14 cellular contexts compared by ENCODE assay signal in genomic region chr17:39139561-39139960, GRCh38. TPM values are rescaled to one million over a fixed set of nuclear protein-coding genes. Genes with fewer than 3 reads are reported as not detected.
DNase-seq lines count a peak whose midpoint lies in the region; ATAC-seq and TF ChIP-seq lines count a peak whose summit lies in the region.
"Had no signal": no experiment of that assay in that cellular context is flagged by ENCODE, and none has a peak within 500 bp of the region (broad histone marks: within the 10 kb centered on the region; RNA-seq: fewer than 3 reads in every experiment).

No MANE protein-coding gene starts in this region.

- peaks cover 2 to 12% (median 10%) of the 10 kb centered on the region in 3 donors for H3K27me3 Mint-ChIP-seq in CD14-positive monocyte (ENCODE audit: low read depth in 3 of 3)

- CTCF ChIA-PET in HCT116 (lab: Charles Lee) = interaction anchor here (1.1 kb wide), 1 partner anchor 157 kb away, joined by 3 read pairs; no protein-coding TSS in a partner anchor
- CTCF ChIA-PET in PC-9 (lab: Charles Lee) = no interaction called here

- no peaks in the 10 kb centered on the region for H3K36me3 Mint-ChIP-seq in CD14-positive monocyte

- DNase-seq in HCT116 (ENCODE audit: low read depth, low spot score) = no peak
- DNase-seq in PC-9 = no peak
- DNase-seq in fibroblast of lung (ENCODE audit: low read depth in 2 of 2) = no peak
- DNase-seq in smooth muscle cell (lab: John Stamatoyannopoulos, UW; ENCODE audit: unreplicated experiment) = no peak
- DNase-seq in Kasumi-1 (lab: John Stamatoyannopoulos, UW) = no peak
- DNase-seq in CD14-positive monocyte (ENCODE audit: low spot score) = no peak
- DNase-seq: NCI-H1092 treated with DMSO at 0.1 percent for 48 hours; NCI-H1694; NK-92 treated with Interleukin-12 subunit alpha and Interleukin-12 subunit beta, amount 100 ng/mL, for 24 hours; Right ventricle myocardium superior had no signal

- H3K27ac Mint-ChIP-seq in CD14-positive monocyte = no peak overlapping the region

- no peaks in the 10 kb centered on the region for H3K9me2 ChIP-seq in HCT116 (ENCODE audit: insufficient read depth)
- no peaks in the 10 kb centered on the region for H3K9me2 ChIP-seq in PC-9 (ENCODE audit: insufficient read depth)

- POLR2A ChIA-PET in HCT116 (lab: Charles Lee) (no interaction called here), PC-9 (lab: Charles Lee; ENCODE audit: unreplicated experiment) (no interaction called here)

- H3K4me3 Mint-ChIP-seq in CD14-positive monocyte = no peak overlapping the region

- RAD21 ChIA-PET in HCT116 (lab: Charles Lee; ENCODE audit: low non-redundant PET in 1 of 2, low total read pairs in 2 of 2, uncharacterized antibody in 2 of 2, unreplicated experiment in 2 of 2) = no interaction called here

- no peak for TF ChIP-seq POLR2A in HCT116 (IDR thresholded peaks at IDR 0.05; ENCODE audit: borderline replicate concordance, extremely low read depth, insufficient read depth, insufficient read length)

- H3K4me3 ChIP-seq in HCT116 (replicated peaks in 1 of 2; ENCODE audit: low read depth in 1 of 2, low read length in 2 of 2) (no peak overlapping the region), PC-9 (no peak overlapping the region), fibroblast of lung (replicated peaks in 1 of 4; ENCODE audit: control extremely low read depth in 1 of 4, insufficient read depth in 1 of 4, low read depth in 3 of 4, low read length in 4 of 4) (no peak overlapping the region), smooth muscle cell (no peak overlapping the region)
- H3K4me3 ChIP-seq: BLaER1, K562, MG63 had no signal

- H3K27me3 ChIP-seq in HCT116 (ENCODE audit: insufficient read depth, low read length) (no peaks in the 10 kb centered on the region), PC-9 (ENCODE audit: insufficient read depth, low read depth) (no peaks in the 10 kb centered on the region), fibroblast of lung (ENCODE audit: control insufficient read depth, insufficient read depth, low read length) (no peaks in the 10 kb centered on the region), smooth muscle cell (ENCODE audit: low read depth) (no peaks in the 10 kb centered on the region)
- H3K27me3 ChIP-seq: BLaER1, MG63 had no signal

- no TSS peak for BruUV-seq in HCT116 (replicated peaks; lab: Mats Ljungman, UMichigan)
- BruUV-seq in PC-9 (replicated peaks; lab: Mats Ljungman, UMichigan) = no TSS peak

- peaks cover 5 to 12% of the 10 kb centered on the region in 2 experiments; a peak in 3 of 4 replicates for H3K4me1 ChIP-seq in HCT116 (ENCODE audit: control insufficient read depth in 1 of 2, insufficient read depth in 2 of 2, low read length in 2 of 2)
- peaks cover 19% of the 10 kb centered on the region for H3K4me1 ChIP-seq in PC-9 (replicated peaks; ENCODE audit: insufficient read depth)
- H3K4me1 ChIP-seq in fibroblast of lung (ENCODE audit: control insufficient read depth, extremely low read depth, insufficient read depth, low read length) = peaks cover 20% of the 10 kb centered on the region
- peaks cover 4% of the 10 kb centered on the region for H3K4me1 ChIP-seq in smooth muscle cell (ENCODE audit: low read depth)

- peaks cover 27% of the 10 kb centered on the region; the same call in 1 of the 2 replicates for H3F3A ChIP-seq in PC-9 (ENCODE audit: insufficient read depth, low read depth)
- H3F3A ChIP-seq in smooth muscle cell (ENCODE audit: low read depth) = peaks cover 4% of the 10 kb centered on the region

- no peak for TF ChIP-seq RAD21 in HCT116 (IDR thresholded peaks at IDR 0.05; ENCODE audit: low read depth)

- H3K9me3 ChIP-seq in HCT116 (ENCODE audit: control insufficient read depth in 1 of 2, insufficient read depth in 1 of 2, low read depth in 1 of 2, low read length in 2 of 2) (no peaks in the 10 kb centered on the region), PC-9 (ENCODE audit: insufficient read depth, low read depth) (no peaks in the 10 kb centered on the region), fibroblast of lung (ENCODE audit: control insufficient read depth, insufficient read depth, low read depth, low read length) (no peaks in the 10 kb centered on the region), smooth muscle cell (replicated peaks; ENCODE audit: low read depth) (no peaks in the 10 kb centered on the region)
- H3K9me3 ChIP-seq: MG63 had no signal

- no peak overlapping the region for H3K27ac ChIP-seq in HCT116 (ENCODE audit: low read depth, low read length)
- no peak overlapping the region for H3K27ac ChIP-seq in PC-9
- peak overlapping the region; percentile 67 for H3K27ac ChIP-seq in fibroblast of lung (ENCODE audit: insufficient read depth, low read length)
- no peak overlapping the region for H3K27ac ChIP-seq in smooth muscle cell (ENCODE audit: low read depth)
- H3K27ac ChIP-seq: BLaER1 had no signal

- no peak; the same call in 1 of the 2 replicates for ATAC-seq in HCT116
- ATAC-seq in HG03354 (IDR thresholded peaks at IDR 0.05; ENCODE audit: poor library complexity, severe bottlenecking, unreplicated experiment) = no peak
- ATAC-seq: K562 had no signal

- 98% methylated on average over 9 of the region's 9 CpGs for WGBS in smooth muscle cell (ENCODE audit: low lambda C conversion rate)

- no peaks in the 10 kb centered on the region for H3K9me3 Mint-ChIP-seq in CD14-positive monocyte

- H4K20me1 ChIP-seq in HCT116 (ENCODE audit: insufficient read depth) (no peaks in the 10 kb centered on the region), PC-9 (ENCODE audit: insufficient read depth) (no peaks in the 10 kb centered on the region), fibroblast of lung (ENCODE audit: control insufficient read depth, extremely low read depth, insufficient read depth, low read length) (no peaks in the 10 kb centered on the region), smooth muscle cell (ENCODE audit: low read depth) (no peaks in the 10 kb centered on the region)
- H4K20me1 ChIP-seq: BLaER1 had no signal

- H2AFZ ChIP-seq in HCT116 (ENCODE audit: low read depth, low read length, poor library complexity, severe bottlenecking) = no peak overlapping the region
- no peak overlapping the region for H2AFZ ChIP-seq in PC-9
- no peak overlapping the region for H2AFZ ChIP-seq in fibroblast of lung (ENCODE audit: low read length)
- no peak overlapping the region for H2AFZ ChIP-seq in smooth muscle cell (ENCODE audit: low read depth)

- H3K4me1 Mint-ChIP-seq in CD14-positive monocyte = no peaks in the 10 kb centered on the region

- H3K4me2 ChIP-seq in HCT116 (ENCODE audit: low read length) = peak overlapping the region; percentile 37; the same call in 1 of the 2 replicates
- peak overlapping the region; percentile 59 for H3K4me2 ChIP-seq in PC-9
- peak overlapping the region; percentile 6 for H3K4me2 ChIP-seq in fibroblast of lung (ENCODE audit: extremely low read depth, insufficient read depth, low read length)
- H3K4me2 ChIP-seq in smooth muscle cell = peak overlapping the region; percentile 75
- H3K4me2 ChIP-seq: BLaER1 had no signal

- no peaks in the 10 kb centered on the region for H3K36me3 ChIP-seq in HCT116 (ENCODE audit: control insufficient read depth in 1 of 2, insufficient read depth in 2 of 2, low read length in 2 of 2)
- H3K36me3 ChIP-seq in PC-9 (ENCODE audit: low read depth) = no peaks in the 10 kb centered on the region
- no peaks in the 10 kb centered on the region for H3K36me3 ChIP-seq in fibroblast of lung (ENCODE audit: control insufficient read depth, insufficient read depth, low read length)
- H3K36me3 ChIP-seq in smooth muscle cell (ENCODE audit: low read depth) = no peaks in the 10 kb centered on the region
- H3K36me3 ChIP-seq: BLaER1, MG63 had no signal

- no peaks in the 10 kb centered on the region for H3K79me2 ChIP-seq in HCT116 (ENCODE audit: insufficient read depth, low read length)
- H3K79me2 ChIP-seq in PC-9 (ENCODE audit: low read depth) = no peaks in the 10 kb centered on the region
- H3K79me2 ChIP-seq in fibroblast of lung (ENCODE audit: control insufficient read depth, insufficient read depth, low read length) = no peaks in the 10 kb centered on the region
- no peaks in the 10 kb centered on the region for H3K79me2 ChIP-seq in smooth muscle cell (ENCODE audit: low read depth)

- intact Hi-C loops in HCT116 (cut with micrococcal nuclease) = no loop called here
- intact Hi-C loops in PC-9 (cut with micrococcal nuclease; ENCODE audit: unreplicated experiment) = no loop called here
- intact Hi-C loops in CD14-positive monocyte (cut with micrococcal nuclease) = no loop called here

- H3K9ac ChIP-seq in HCT116 (ENCODE audit: low read length) (no peak overlapping the region), fibroblast of lung (ENCODE audit: insufficient read depth, low read length) (no peak overlapping the region), smooth muscle cell (ENCODE audit: low read depth) (no peak overlapping the region)
- H3K9ac ChIP-seq: BLaER1 had no signal

- TF ChIP-seq CTCF in HCT116 (IDR thresholded peaks at IDR 0.05 in 2 of 3, conservative IDR thresholded peaks at IDR 0.05 in 1 of 3; ENCODE audit: borderline replicate concordance in 1 of 3, insufficient read depth in 1 of 3, low read depth in 2 of 3, low read length in 2 of 3) = no peak
- TF ChIP-seq CTCF in PC-9 (conservative IDR thresholded peaks at IDR 0.05) = no peak
- no peak for TF ChIP-seq CTCF in fibroblast of lung (conservative IDR thresholded peaks at IDR 0.05 in 1 of 2, IDR thresholded peaks at IDR 0.05 in 1 of 2; ENCODE audit: low read depth in 1 of 2, low read length in 2 of 2)
- no peak for TF ChIP-seq CTCF in smooth muscle cell (IDR thresholded peaks at IDR 0.05; ENCODE audit: borderline replicate concordance, insufficient read depth, poor library complexity, severe bottlenecking)
- no peak for TF ChIP-seq CTCF in CD14-positive monocyte (IDR thresholded peaks at IDR 0.05)

RNA-seq across cellular contexts. Expression of gene PLXDC1, which starts 11.9 kb away (rescaled TPM):
- 1.8 TPM for total RNA-seq in HCT116 (2021; ENCODE audit: unreplicated experiment)
- 2.7 TPM in 2 replicates for polyA plus RNA-seq in HCT116 (2012)
- total RNA-seq in PC-9 (2021) = 2.5 and 2.9 TPM in 2 replicates
- 4.1 and 6.3 TPM in 2 replicates for total RNA-seq in fibroblast of lung
- polyA plus RNA-seq in fibroblast of lung = 4.7 and 5.8 TPM in 2 replicates
- polyA plus RNA-seq in fibroblast of lung (2012) = 2.8 and 4.2 TPM in 2 replicates
- polyA minus RNA-seq in fibroblast of lung (ENCODE audit: low replicate concordance) = 9.7 and 17.0 TPM in 2 replicates
- 11.3 and 17.4 TPM in 2 replicates for total RNA-seq in smooth muscle cell
- polyA plus RNA-seq in smooth muscle cell = 16.0 and 18.5 TPM in 2 replicates
- polyA plus RNA-seq in CD14-positive monocyte = not detected
- total RNA-seq: K562 had no signal
- polyA plus RNA-seq: K562 had no signal

RNA-seq across cellular contexts. Expression of gene ARL5C, which starts 26.4 kb away (rescaled TPM):
- total RNA-seq in HCT116 (2021; ENCODE audit: unreplicated experiment) = not detected
- not detected in 2 replicates for polyA plus RNA-seq in HCT116 (2012)
- total RNA-seq in PC-9 (2021) = not detected in 2 replicates
- total RNA-seq in fibroblast of lung = not detected in 2 replicates
- not detected in 2 replicates for polyA plus RNA-seq in fibroblast of lung
- not detected in 2 replicates for polyA plus RNA-seq in fibroblast of lung (2012)
- polyA minus RNA-seq in fibroblast of lung (ENCODE audit: low replicate concordance) = not detected in 2 replicates
- not detected in 2 replicates for total RNA-seq in smooth muscle cell
- 0.38 TPM in 1 of 2 replicates, not detected in the other for polyA plus RNA-seq in smooth muscle cell
- not detected for polyA plus RNA-seq in CD14-positive monocyte
- total RNA-seq: K562, Right ventricle myocardium superior had no signal
- polyA plus RNA-seq: K562 had no signal

RNA-seq across cellular contexts. Expression of gene CACNB1, which starts 57.9 kb away (rescaled TPM):
- 13.0 TPM for total RNA-seq in HCT116 (2021; ENCODE audit: unreplicated experiment)
- polyA plus RNA-seq in HCT116 (2012) = 5.4 and 6.5 TPM in 2 replicates
- 21.4 and 26.0 TPM in 2 replicates for total RNA-seq in PC-9 (2021)
- 2.3 and 5.9 TPM in 2 replicates for total RNA-seq in fibroblast of lung
- polyA plus RNA-seq in fibroblast of lung = 4.2 and 5.7 TPM in 2 replicates
- polyA plus RNA-seq in fibroblast of lung (2012) = 4.6 and 6.2 TPM in 2 replicates
- polyA minus RNA-seq in fibroblast of lung (ENCODE audit: low replicate concordance) = 5.1 and 5.8 TPM in 2 replicates
- total RNA-seq in smooth muscle cell = 4.3 and 9.2 TPM in 2 replicates
- 7.1 and 18.8 TPM in 2 replicates for polyA plus RNA-seq in smooth muscle cell
- polyA plus RNA-seq in CD14-positive monocyte = under 1 TPM; 0.13 to 0.31 TPM

Comparison
In these comparisons a context has a peak if more than half of its experiments do, and no peak if none do; other contexts are left out.
1. H3K4me2 ChIP-seq: peak in every context shown above with its lines; median percentile 75 in smooth muscle cell; 59 in PC-9; 37 in HCT116; 6 in fibroblast of lung.